8 cellular contexts compared by ENCODE assay signal in genomic region chr10:73997479-73997805, GRCh38. TPM values are rescaled to one million over a fixed set of nuclear protein-coding genes. Genes with fewer than 3 reads are reported as not detected.
DNase-seq lines count a peak whose midpoint lies in the region; ATAC-seq, FAIRE-seq and TF ChIP-seq lines count a peak whose summit lies in the region.

No MANE protein-coding gene starts in this region.

- 0 to 1% methylated on average over 13 of the region's 13 CpGs for WGBS in pancreas, 2 donors

- peaks cover 28% of the 10 kb centered on the region for H3K36me3 ChIP-seq in HUES48 (ENCODE audit: control insufficient read depth, insufficient read depth, low read length)
- H3K36me3 ChIP-seq in WERI-Rb-1: no peaks in the 10 kb centered on the region
- H3K36me3 ChIP-seq in pancreas: no peaks in the 10 kb centered on the region

- H3K27ac ChIP-seq in HUES48 (ENCODE audit: low read depth, low read length) (peak overlapping the region; percentile 92), WERI-Rb-1 (peak overlapping the region; percentile 71), pancreas (peak overlapping the region; percentile 75 to 97 (median 83))

- H3K27me3 ChIP-seq in HUES48 (ENCODE audit: control insufficient read depth, insufficient read depth, low read length): no peaks in the 10 kb centered on the region
- no peaks in the 10 kb centered on the region for H3K27me3 ChIP-seq in WERI-Rb-1 (ENCODE audit: insufficient read depth, low read depth, severe bottlenecking)
- no peaks in the 10 kb centered on the region for H3K27me3 ChIP-seq in pancreas

- intact Hi-C loops in pancreas (cut with DNase I): no loop called here

- TF ChIP-seq CTCF in GM12864 (IDR thresholded peaks at IDR 0.05; ENCODE audit: low read depth, low read length, missing control alignments): no peak
- no peak for TF ChIP-seq CTCF in WERI-Rb-1 (IDR thresholded peaks at IDR 0.05; ENCODE audit: low read depth, low read length)
- TF ChIP-seq CTCF in fibroblast of mammary gland (conservative IDR thresholded peaks at IDR 0.05; ENCODE audit: control insufficient read depth, insufficient read depth, low read depth, low read length): no peak
- TF ChIP-seq CTCF in pancreas (IDR thresholded peaks at IDR 0.05): no peak

- ATAC-seq in GM21528 (IDR thresholded peaks at IDR 0.05; ENCODE audit: low FRiP score, unreplicated experiment) (peak; percentile 73), pancreas (peak; percentile 10 to 26 (median 20))

- H3K4me3 ChIP-seq in GM12864 (ENCODE audit: low read depth, low read length) (peak overlapping the region; percentile 81), HUES48 (ENCODE audit: low read depth, low read length) (peak overlapping the region; percentile 77), WERI-Rb-1 (ENCODE audit: low read depth, low read length) (peak overlapping the region; percentile 73), fibroblast of mammary gland (ENCODE audit: control insufficient read depth, low read depth, low read length) (peak overlapping the region; percentile 59), pancreas (peak overlapping the region; percentile 40 to 98 (median 76))

- H3K4me1 ChIP-seq in HUES48 (ENCODE audit: control insufficient read depth, insufficient read depth, low read length) (peaks cover 15% of the 10 kb centered on the region; the same call in 1 of the 2 replicates), pancreas (peaks cover 6 to 18% (median 17%) of the 10 kb centered on the region in 3 donors)

- no peaks in the 10 kb centered on the region for H3K9me3 ChIP-seq in HUES48 (ENCODE audit: control insufficient read depth, insufficient read depth, low read length)
- peaks cover 9% of the 10 kb centered on the region for H3K9me3 ChIP-seq in WERI-Rb-1 (ENCODE audit: severe bottlenecking)
- no peaks in the 10 kb centered on the region for H3K9me3 ChIP-seq in pancreas

- H3K9ac ChIP-seq in HUES48 (ENCODE audit: low read depth, low read length): peak overlapping the region; percentile 71

- DNase-seq in GM12864 (ENCODE audit: low read depth) (peak; percentile 27), WERI-Rb-1 (no peak), fibroblast of mammary gland (ENCODE audit: low read depth) (no peak), pancreas (no peak), HT-29 (ENCODE audit: low spot score) (no peak), SK-N-DZ (ENCODE audit: low spot score) (no peak)

- no peak for FAIRE-seq in pancreas (lab: Jason Lieb, UNC)

RNA-seq across cellular contexts. Expression of gene VCL, which starts 0.5 kb away (rescaled TPM):
- total RNA-seq in pancreas: 10 to 100 TPM; 24.9 to 51.7 (median 32.1) TPM
- polyA plus RNA-seq in pancreas: 10 to 100 TPM in 1 of 2 donors, 1 to 10 TPM in 1; 8.6 to 13.3 TPM
- total RNA-seq in HT-29 (2014; rRNA removed; shearing (Covaris generic)): 31.6 and 41.9 TPM in 2 replicates
- polyA plus RNA-seq in SK-N-DZ (2014; cell fraction: cytosol; rRNA removed): 20.3 and 26.1 TPM in 2 replicates
- polyA plus RNA-seq in SK-N-DZ (2014; cell fraction: nucleus; rRNA removed): 16.2 and 20.0 TPM in 2 replicates
